In genomic region chr14:37598973-37599526, GRCh38 we compare ENCODE assay signal across 11 cellular contexts. TPM values are rescaled to one million over a fixed set of nuclear protein-coding genes. Genes with fewer than 3 reads are reported as not detected.
DNase-seq lines count a peak whose midpoint lies in the region; ATAC-seq, FAIRE-seq and TF ChIP-seq lines count a peak whose summit lies in the region.
"Had no signal": no experiment of that assay in that cellular context is flagged by ENCODE, and none has a peak within 500 bp of the region (broad histone marks: within the 10 kb centered on the region; RNA-seq: fewer than 3 reads in every experiment).

No MANE protein-coding gene starts in this region.

- H2BK15ac ChIP-seq in H1 (ENCODE audit: low read length), result no peak overlapping the region

- no peak overlapping the region for H4K5ac ChIP-seq in H1 (ENCODE audit: insufficient read length, low read depth, low read length)

- H3K27ac ChIP-seq in 22Rv1, result peak overlapping the region; percentile 100
- H3K27ac ChIP-seq in H1 (ENCODE audit: low read depth, low read length), result no peak overlapping the region

- H3K9ac ChIP-seq in H1 (replicated peaks in 1 of 4; ENCODE audit: extremely low read depth in 1 of 4, low read depth in 3 of 4, low read length in 3 of 4), result no peak overlapping the region

- no peak for TF ChIP-seq EP300 in H1 (IDR thresholded peaks at IDR 0.05; ENCODE audit: borderline replicate concordance in 1 of 2, low read depth in 2 of 2, low read length in 2 of 2)

- H3K79me2 ChIP-seq in H1 (ENCODE audit: control insufficient read depth in 1 of 2, insufficient read depth in 2 of 2, low read length in 2 of 2), result no peaks in the 10 kb centered on the region

- CTCF ChIA-PET in H1 (lab: Charles Lee; ENCODE audit: partially characterized antibody), result interaction anchor here (0.5 to 7.6 kb wide), 8 partner anchors 12 to 918 kb away, joined by 4 to 62 read pairs (median 4); no protein-coding TSS in a partner anchor

- H3K79me1 ChIP-seq in H1 (ENCODE audit: low read depth, low read length), result no peaks in the 10 kb centered on the region

- H4K20me1 ChIP-seq in H1 (replicated peaks in 1 of 2; ENCODE audit: control insufficient read depth in 1 of 2, insufficient read depth in 2 of 2, low read length in 2 of 2), result peaks cover 8 to 23% of the 10 kb centered on the region in 2 experiments

- peaks cover 9 to 16% (median 12%) of the 10 kb centered on the region in 3 donors for H3K36me3 Mint-ChIP-seq in naive thymus-derived CD8-positive, alpha-beta T cell

- H2AK5ac ChIP-seq in H1 (ENCODE audit: low read depth, low read length), result no peak overlapping the region

- peaks cover 0 to 41% (median 7%) of the 10 kb centered on the region in 9 donors for H3K9me3 Mint-ChIP-seq in naive thymus-derived CD8-positive, alpha-beta T cell

- H3K4me1 Mint-ChIP-seq in naive thymus-derived CD8-positive, alpha-beta T cell, result peaks cover 12 to 38% (median 31%) of the 10 kb centered on the region in 4 donors

- TF ChIP-seq CTCF in 22Rv1 (IDR thresholded peaks at IDR 0.05) (no peak), H1 (IDR thresholded peaks at IDR 0.05; ENCODE audit: control extremely low read depth in 1 of 3, insufficient read depth in 1 of 3, low read depth in 1 of 3, low read length in 3 of 3) (no peak)

- H2BK12ac ChIP-seq in H1 (ENCODE audit: low read depth, low read length), result no peak overlapping the region

- no peak overlapping the region for H3K23ac ChIP-seq in H1 (ENCODE audit: insufficient read length)

- TF ChIP-seq POLR2A in H1 (IDR thresholded peaks at IDR 0.05; ENCODE audit: control extremely low read depth in 1 of 2, low read depth in 2 of 2, low read length in 2 of 2), result no peak

- H4K8ac ChIP-seq in H1 (ENCODE audit: extremely low read depth, insufficient read depth, low read length), result no peak overlapping the region

- ATAC-seq in naive thymus-derived CD8-positive, alpha-beta T cell, result no peak
- ATAC-seq in HG03354 (IDR thresholded peaks at IDR 0.05; ENCODE audit: poor library complexity, severe bottlenecking, unreplicated experiment) (no peak), HG03571 (IDR thresholded peaks at IDR 0.05; ENCODE audit: unreplicated experiment) (no peak)
- ATAC-seq: GM12878, Right ventricle myocardium inferior had no signal

- no peak overlapping the region for H2BK5ac ChIP-seq in H1 (ENCODE audit: low read depth, low read length)

- H3K23me2 ChIP-seq in H1 (ENCODE audit: low read depth, low read length), result peaks cover 5% of the 10 kb centered on the region

- no peaks in the 10 kb centered on the region for H3K9me3 ChIP-seq in H1 (ENCODE audit: insufficient read depth in 2 of 2, low read depth in 1 of 2, low read length in 1 of 2)

- H3K4me3 ChIP-seq in H7 (ENCODE audit: insufficient read depth, low read depth, low read length) (peak overlapping the region; percentile 41), H1 (ENCODE audit: extremely low read depth in 1 of 4, insufficient read depth in 2 of 4, low read depth in 3 of 4, low read length in 4 of 4) (peak overlapping the region; percentile 20 to 57 (median 28); a peak in 5 of 8 replicates)
- H3K4me3 ChIP-seq: GM12878 had no signal

- no peak overlapping the region for H2BK20ac ChIP-seq in H1 (ENCODE audit: low read length)

- H3K4me3 Mint-ChIP-seq in naive thymus-derived CD8-positive, alpha-beta T cell, result peak overlapping the region in 8 of 10 donors; percentile 41 to 73 (median 61)

- no peak for DNase-seq in H7
- no peak for DNase-seq in H1 (ENCODE audit: low read depth in 1 of 2, low spot score in 2 of 2)
- no peak for DNase-seq in naive thymus-derived CD8-positive, alpha-beta T cell
- DNase-seq in NCI-H128 (lab: John Stamatoyannopoulos, UW; ENCODE audit: unreplicated experiment), result no peak
- DNase-seq in NK-92 (lab: John Stamatoyannopoulos, UW; ENCODE audit: unreplicated experiment), result no peak
- DNase-seq: activated naive CD4-positive, alpha-beta T cell had no signal

- peaks cover 42 to 84% (median 61%) of the 10 kb centered on the region in 5 donors for H3K27me3 Mint-ChIP-seq in naive thymus-derived CD8-positive, alpha-beta T cell

- H3K27ac Mint-ChIP-seq in naive thymus-derived CD8-positive, alpha-beta T cell, result peak overlapping the region in 1 of 10 donors; percentile 24

- 11% methylated on average over 24 of the region's 26 CpGs; no CpG with 5 or more reads in 1 of the 2 experiments for WGBS in H1 (ENCODE audit: extremely low coverage in 1 of 2, insufficient coverage in 1 of 2, insufficient read length in 1 of 2, insufficient replicate concordance in 2 of 2, low coverage in 1 of 2, low lambda C conversion rate in 2 of 2, missing lambda C conversion rate in 1 of 2), 2 experiments

- FAIRE-seq in H1 (lab: Jason Lieb, UNC), result no peak
- FAIRE-seq: GM12878 had no signal

- no peak overlapping the region for H4K91ac ChIP-seq in H1 (replicated peaks; ENCODE audit: insufficient read length, low read length)

- no peak overlapping the region for H3K14ac ChIP-seq in H1 (ENCODE audit: insufficient read length)

- no peak overlapping the region for H3K4ac ChIP-seq in H1 (replicated peaks; ENCODE audit: insufficient read length, low read depth, low read length)

- POLR2A ChIA-PET in H1 (lab: Charles Lee; ENCODE audit: partially characterized antibody), result interaction anchor here (0.6 to 1.0 kb wide), 2 partner anchors 10 to 27 kb away, joined by 3 read pairs; no protein-coding TSS in a partner anchor
- POLR2A ChIA-PET in naive thymus-derived CD8-positive, alpha-beta T cell (lab: Charles Lee), result no interaction called here

- H3K18ac ChIP-seq in H1 (ENCODE audit: extremely low read depth, low read length), result no peak overlapping the region; the same call in none of the 2 replicates

- TF ChIP-seq RAD21 in H1 (IDR thresholded peaks at IDR 0.05 in 1 of 2, conservative IDR thresholded peaks at IDR 0.05 in 1 of 2; ENCODE audit: low read depth in 2 of 2, low read length in 2 of 2), result no peak

- no peak overlapping the region for H2BK120ac ChIP-seq in H1 (replicated peaks; ENCODE audit: low read depth, low read length)

- H3K56ac ChIP-seq in H1 (replicated peaks; ENCODE audit: insufficient read length, low read depth, low read length), result no peak overlapping the region

- H3K27me3 ChIP-seq in H7 (ENCODE audit: control insufficient read depth, insufficient read depth, low read length) (peaks cover 96% of the 10 kb centered on the region), H1 (replicated peaks in 1 of 4; ENCODE audit: control insufficient read depth in 3 of 4, extremely low read depth in 1 of 4, insufficient read depth in 3 of 4, low read length in 3 of 4) (peaks cover 75 to 99% (median 95%) of the 10 kb centered on the region in 4 experiments)

- peaks cover 0 to 25% (median 13%) of the 10 kb centered on the region in 4 experiments; a peak in 6 of 7 replicates for H3K4me1 ChIP-seq in H1 (replicated peaks in 1 of 4; ENCODE audit: control insufficient read depth in 3 of 4, insufficient read depth in 4 of 4, low read length in 3 of 4)

- H3K36me3 ChIP-seq in H7 (replicated peaks; ENCODE audit: control insufficient read depth, insufficient read depth, low read length) (no peaks in the 10 kb centered on the region), H1 (ENCODE audit: control insufficient read depth in 2 of 4, insufficient read depth in 4 of 4, low read length in 3 of 4) (no peaks in the 10 kb centered on the region)

- H2AFZ ChIP-seq in H1 (ENCODE audit: low read length), result no peak overlapping the region

- H3K4me2 ChIP-seq in H1 (ENCODE audit: insufficient read depth in 1 of 2, low read depth in 2 of 2, low read length in 2 of 2), result peak overlapping the region; percentile 71 to 89

TF ChIP-seq in H1, 55 proteins besides CTCF, POLR2A, EP300 and RAD21:
- TF ChIP-seq SUZ12 (IDR thresholded peaks at IDR 0.05; ENCODE audit: low read length) (peak; percentile 55), EZH2 (IDR thresholded peaks at IDR 0.05; ENCODE audit: low read depth, low read length, severe bottlenecking) (peak; percentile 58), CHD2 (IDR thresholded peaks at IDR 0.05; ENCODE audit: low read length) (0 out of 2 replicates have a peak, but pooled peaks have one; percentile 23), MAX (IDR thresholded peaks at IDR 0.05) (peak; percentile 42), RNF2 (IDR thresholded peaks at IDR 0.05; ENCODE audit: borderline replicate concordance, low read depth, low read length, missing control alignments, poor library complexity, severe bottlenecking) (peak; percentile 14), KDM4A (IDR thresholded peaks at IDR 0.05; ENCODE audit: low read depth, low read length, severe bottlenecking) (no peak)

RNA-seq across cellular contexts. Expression of gene TTC6, which starts 3.6 kb away (rescaled TPM):
- total RNA-seq in H7 (2014; rRNA removed; shearing (Covaris generic)), result 0.59 and 0.90 TPM in 2 replicates
- total RNA-seq in H1 (2021; fragmentation: NEBNext Ultra II Directional; extraction: Animal tissue kit (Norgen Biotek cat#: 25700)), result not detected in 2 replicates
- polyA plus RNA-seq in H1 (2011; rRNA removed), result 0.02 and 0.05 TPM in 2 replicates
- 0.05 TPM for polyA plus RNA-seq in H1 (2011; cell fraction: cytosol; rRNA removed)
- polyA plus RNA-seq in H1 (2011; cell fraction: nucleus; rRNA removed), result 0.04 TPM
- 0.08 TPM in 1 of 4 replicates, not detected in the others for polyA plus RNA-seq in H1 (2012, experiment 1 of 2)
- not detected for polyA plus RNA-seq in H1 (2012, experiment 2 of 2)
- polyA plus RNA-seq in H1 (2013, experiment 1 of 2), result 0.02 TPM
- polyA plus RNA-seq in H1 (2013, experiment 2 of 2), result 0.09 TPM
- polyA minus RNA-seq in H1 (2011; rRNA and poly(A)+ RNA removed), result 0.05 TPM in 1 of 2 replicates, not detected in the other
- not detected for polyA minus RNA-seq in H1 (2011; cell fraction: cytosol; rRNA and poly(A)+ RNA removed)
- polyA minus RNA-seq in H1 (2011; cell fraction: nucleus; rRNA and poly(A)+ RNA removed), result 0.10 TPM
- total RNA-seq in naive thymus-derived CD8-positive, alpha-beta T cell, result not detected
- not detected for polyA plus RNA-seq in naive thymus-derived CD8-positive, alpha-beta T cell
- total RNA-seq: GM12878, Right ventricle myocardium inferior had no signal
- polyA plus RNA-seq: GM12878 had no signal

RNA-seq across cellular contexts. Expression of gene FOXA1, which starts 4.0 kb away (rescaled TPM):
- 3.4 and 3.7 TPM in 2 replicates for total RNA-seq in H7 (2014; rRNA removed; shearing (Covaris generic))
- total RNA-seq in H1 (2021; fragmentation: NEBNext Ultra II Directional; extraction: Animal tissue kit (Norgen Biotek cat#: 25700)), result 0.17 and 0.20 TPM in 2 replicates
- 0.05 and 0.08 TPM in 2 replicates for polyA plus RNA-seq in H1 (2011; rRNA removed)
- polyA plus RNA-seq in H1 (2011; cell fraction: cytosol; rRNA removed), result 0.05 TPM
- polyA plus RNA-seq in H1 (2011; cell fraction: nucleus; rRNA removed), result not detected
- 0.08 to 0.19 TPM in 2 of 4 replicates, not detected in the others for polyA plus RNA-seq in H1 (2012, experiment 1 of 2)
- polyA plus RNA-seq in H1 (2012, experiment 2 of 2), result 0.07 TPM
- polyA plus RNA-seq in H1 (2013, experiment 1 of 2), result 0.10 TPM
- 0.06 TPM for polyA plus RNA-seq in H1 (2013, experiment 2 of 2)
- polyA minus RNA-seq in H1 (2011; rRNA and poly(A)+ RNA removed), result 0.09 TPM in 1 of 2 replicates, not detected in the other
- polyA minus RNA-seq in H1 (2011; cell fraction: cytosol; rRNA and poly(A)+ RNA removed), result not detected
- polyA minus RNA-seq in H1 (2011; cell fraction: nucleus; rRNA and poly(A)+ RNA removed), result 0.30 TPM
- not detected for total RNA-seq in naive thymus-derived CD8-positive, alpha-beta T cell
- not detected for polyA plus RNA-seq in naive thymus-derived CD8-positive, alpha-beta T cell
- total RNA-seq: Right ventricle myocardium inferior had no signal
